ENCODE assay signal across 1 cellular context in genomic region chr19:14363203-14364097, GRCh38.
TF ChIP-seq lines count a peak whose summit lies in the region.

No MANE protein-coding gene starts in this region.

TF ChIP-seq in K562, 482 proteins besides CTCF, POLR2A, EP300 and RAD21 (continued from another document and continues in another):
- TF ChIP-seq ZNF407 (IDR thresholded peaks at IDR 0.05; ENCODE audit: low read depth): no peak
- TF ChIP-seq PTTG1 (tag; IDR thresholded peaks at IDR 0.05; ENCODE audit: low read depth): no peak
- TF ChIP-seq PYGO2 (tag; IDR thresholded peaks at IDR 0.05): no peak
- TF ChIP-seq CREB1 (IDR thresholded peaks at IDR 0.05): no peak
- TF ChIP-seq CREB1 (CRISPR knock-in tag; IDR thresholded peaks at IDR 0.05): no peak
- TF ChIP-seq, protein P1, sequence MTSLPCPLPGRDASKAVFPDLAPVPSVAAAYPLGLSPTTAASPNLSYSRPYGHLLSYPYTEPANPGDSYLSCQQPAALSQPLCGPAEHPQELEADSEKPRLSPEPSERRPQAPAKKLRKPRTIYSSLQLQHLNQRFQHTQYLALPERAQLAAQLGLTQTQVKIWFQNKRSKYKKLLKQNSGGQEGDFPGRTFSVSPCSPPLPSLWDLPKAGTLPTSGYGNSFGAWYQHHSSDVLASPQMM (CRISPR knock-in tag; IDR thresholded peaks at IDR 0.05): no peak
- no peak for TF ChIP-seq RBM25 (IDR thresholded peaks at IDR 0.05; ENCODE audit: low read depth, low read length, severe bottlenecking)
- TF ChIP-seq ZNF639 (CRISPR knock-in tag; conservative IDR thresholded peaks at IDR 0.05 in 1 of 2, IDR thresholded peaks at IDR 0.05 in 1 of 2): no peak
- peak; percentile 71 for TF ChIP-seq RBFOX2 (IDR thresholded peaks at IDR 0.05; ENCODE audit: low read depth, low read length)
- no peak for TF ChIP-seq ZNF57 (CRISPR knock-in tag; IDR thresholded peaks at IDR 0.05)
- no peak for TF ChIP-seq GATA2 (CRISPR knock-in tag; IDR thresholded peaks at IDR 0.05)
- TF ChIP-seq PHB (CRISPR knock-in tag; IDR thresholded peaks at IDR 0.05): no peak
- no peak for TF ChIP-seq HOMEZ (CRISPR knock-in tag; IDR thresholded peaks at IDR 0.05)
- 0 out of 2 replicates have a peak, but pooled peaks have one; percentile 44 for TF ChIP-seq TARDBP (IDR thresholded peaks at IDR 0.05)
- no peak for TF ChIP-seq ZHX1 (conservative IDR thresholded peaks at IDR 0.05; ENCODE audit: low read length)
- TF ChIP-seq ZBTB8A (IDR thresholded peaks at IDR 0.05; ENCODE audit: partially characterized antibody): no peak
- TF ChIP-seq CXXC5 (CRISPR knock-in tag; IDR thresholded peaks at IDR 0.05): peak; percentile 75
- TF ChIP-seq MAZ (CRISPR knock-in tag; conservative IDR thresholded peaks at IDR 0.05 in 1 of 2, IDR thresholded peaks at IDR 0.05 in 1 of 2): peak in 1 of 2 experiments; percentile 87; a peak in 3 of 4 replicates
- TF ChIP-seq SPI1 (IDR thresholded peaks at IDR 0.05; ENCODE audit: borderline replicate concordance, low read depth, low read length): no peak
- no peak for TF ChIP-seq TAL1 (IDR thresholded peaks at IDR 0.05)
- TF ChIP-seq ZNF121 (CRISPR knock-in tag; conservative IDR thresholded peaks at IDR 0.05): no peak
- peak; percentile 80 for TF ChIP-seq POLR2G (IDR thresholded peaks at IDR 0.05; ENCODE audit: low read depth, low read length)
- TF ChIP-seq RFX5 (IDR thresholded peaks at IDR 0.05; ENCODE audit: low read depth, low read length): no peak
- TF ChIP-seq ELK3 (CRISPR knock-in tag; IDR thresholded peaks at IDR 0.05): no peak
- TF ChIP-seq, protein P2, sequence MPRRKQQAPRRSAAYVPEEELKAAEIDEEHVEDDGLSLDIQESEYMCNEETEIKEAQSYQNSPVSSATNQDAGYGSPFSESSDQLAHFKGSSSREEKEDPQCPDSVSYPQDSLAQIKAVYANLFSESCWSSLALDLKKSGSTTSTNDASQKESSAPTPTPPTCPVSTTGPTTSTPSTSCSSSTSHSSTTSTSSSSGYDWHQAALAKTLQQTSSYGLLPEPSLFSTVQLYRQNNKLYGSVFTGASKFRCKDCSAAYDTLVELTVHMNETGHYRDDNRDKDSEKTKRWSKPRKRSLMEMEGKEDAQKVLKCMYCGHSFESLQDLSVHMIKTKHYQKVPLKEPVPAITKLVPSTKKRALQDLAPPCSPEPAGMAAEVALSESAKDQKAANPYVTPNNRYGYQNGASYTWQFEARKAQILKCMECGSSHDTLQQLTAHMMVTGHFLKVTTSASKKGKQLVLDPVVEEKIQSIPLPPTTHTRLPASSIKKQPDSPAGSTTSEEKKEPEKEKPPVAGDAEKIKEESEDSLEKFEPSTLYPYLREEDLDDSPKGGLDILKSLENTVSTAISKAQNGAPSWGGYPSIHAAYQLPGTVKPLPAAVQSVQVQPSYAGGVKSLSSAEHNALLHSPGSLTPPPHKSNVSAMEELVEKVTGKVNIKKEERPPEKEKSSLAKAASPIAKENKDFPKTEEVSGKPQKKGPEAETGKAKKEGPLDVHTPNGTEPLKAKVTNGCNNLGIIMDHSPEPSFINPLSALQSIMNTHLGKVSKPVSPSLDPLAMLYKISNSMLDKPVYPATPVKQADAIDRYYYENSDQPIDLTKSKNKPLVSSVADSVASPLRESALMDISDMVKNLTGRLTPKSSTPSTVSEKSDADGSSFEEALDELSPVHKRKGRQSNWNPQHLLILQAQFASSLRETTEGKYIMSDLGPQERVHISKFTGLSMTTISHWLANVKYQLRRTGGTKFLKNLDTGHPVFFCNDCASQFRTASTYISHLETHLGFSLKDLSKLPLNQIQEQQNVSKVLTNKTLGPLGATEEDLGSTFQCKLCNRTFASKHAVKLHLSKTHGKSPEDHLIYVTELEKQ (CRISPR knock-in tag; IDR thresholded peaks at IDR 0.05): no peak
- peak; percentile 65 for TF ChIP-seq ZFP36 (IDR thresholded peaks at IDR 0.05; ENCODE audit: low read depth, low read length, partially characterized antibody)
- 0 out of 2 replicates have a peak, but pooled peaks have one; percentile 12 for TF ChIP-seq NFIC (IDR thresholded peaks at IDR 0.05)
- no peak for TF ChIP-seq POLR3A (IDR thresholded peaks at IDR 0.05; ENCODE audit: borderline replicate concordance, extremely low read depth, insufficient read depth, insufficient read length)
- no peak for TF ChIP-seq CBX2 (IDR thresholded peaks at IDR 0.05; ENCODE audit: insufficient read depth, low read length, poor library complexity, severe bottlenecking)
- TF ChIP-seq, protein P3, sequence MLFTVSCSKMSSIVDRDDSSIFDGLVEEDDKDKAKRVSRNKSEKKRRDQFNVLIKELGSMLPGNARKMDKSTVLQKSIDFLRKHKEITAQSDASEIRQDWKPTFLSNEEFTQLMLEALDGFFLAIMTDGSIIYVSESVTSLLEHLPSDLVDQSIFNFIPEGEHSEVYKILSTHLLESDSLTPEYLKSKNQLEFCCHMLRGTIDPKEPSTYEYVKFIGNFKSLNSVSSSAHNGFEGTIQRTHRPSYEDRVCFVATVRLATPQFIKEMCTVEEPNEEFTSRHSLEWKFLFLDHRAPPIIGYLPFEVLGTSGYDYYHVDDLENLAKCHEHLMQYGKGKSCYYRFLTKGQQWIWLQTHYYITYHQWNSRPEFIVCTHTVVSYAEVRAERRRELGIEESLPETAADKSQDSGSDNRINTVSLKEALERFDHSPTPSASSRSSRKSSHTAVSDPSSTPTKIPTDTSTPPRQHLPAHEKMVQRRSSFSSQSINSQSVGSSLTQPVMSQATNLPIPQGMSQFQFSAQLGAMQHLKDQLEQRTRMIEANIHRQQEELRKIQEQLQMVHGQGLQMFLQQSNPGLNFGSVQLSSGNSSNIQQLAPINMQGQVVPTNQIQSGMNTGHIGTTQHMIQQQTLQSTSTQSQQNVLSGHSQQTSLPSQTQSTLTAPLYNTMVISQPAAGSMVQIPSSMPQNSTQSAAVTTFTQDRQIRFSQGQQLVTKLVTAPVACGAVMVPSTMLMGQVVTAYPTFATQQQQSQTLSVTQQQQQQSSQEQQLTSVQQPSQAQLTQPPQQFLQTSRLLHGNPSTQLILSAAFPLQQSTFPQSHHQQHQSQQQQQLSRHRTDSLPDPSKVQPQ (CRISPR knock-in tag; IDR thresholded peaks at IDR 0.05; ENCODE audit: borderline replicate concordance): no peak
- TF ChIP-seq, protein P4, sequence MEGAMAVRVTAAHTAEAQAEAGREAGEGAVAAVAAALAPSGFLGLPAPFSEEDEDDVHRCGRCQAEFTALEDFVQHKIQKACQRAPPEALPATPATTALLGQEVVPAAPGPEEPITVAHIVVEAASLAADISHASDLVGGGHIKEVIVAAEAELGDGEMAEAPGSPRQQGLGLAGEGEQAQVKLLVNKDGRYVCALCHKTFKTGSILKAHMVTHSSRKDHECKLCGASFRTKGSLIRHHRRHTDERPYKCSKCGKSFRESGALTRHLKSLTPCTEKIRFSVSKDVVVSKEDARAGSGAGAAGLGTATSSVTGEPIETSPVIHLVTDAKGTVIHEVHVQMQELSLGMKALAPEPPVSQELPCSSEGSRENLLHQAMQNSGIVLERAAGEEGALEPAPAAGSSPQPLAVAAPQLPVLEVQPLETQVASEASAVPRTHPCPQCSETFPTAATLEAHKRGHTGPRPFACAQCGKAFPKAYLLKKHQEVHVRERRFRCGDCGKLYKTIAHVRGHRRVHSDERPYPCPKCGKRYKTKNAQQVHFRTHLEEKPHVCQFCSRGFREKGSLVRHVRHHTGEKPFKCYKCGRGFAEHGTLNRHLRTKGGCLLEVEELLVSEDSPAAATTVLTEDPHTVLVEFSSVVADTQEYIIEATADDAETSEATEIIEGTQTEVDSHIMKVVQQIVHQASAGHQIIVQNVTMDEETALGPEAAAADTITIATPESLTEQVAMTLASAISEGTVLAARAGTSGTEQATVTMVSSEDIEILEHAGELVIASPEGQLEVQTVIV (CRISPR knock-in tag; IDR thresholded peaks at IDR 0.05; ENCODE audit: borderline replicate concordance): no peak
